20 cellular contexts compared by ENCODE assay signal in the genomic region with DNA sequence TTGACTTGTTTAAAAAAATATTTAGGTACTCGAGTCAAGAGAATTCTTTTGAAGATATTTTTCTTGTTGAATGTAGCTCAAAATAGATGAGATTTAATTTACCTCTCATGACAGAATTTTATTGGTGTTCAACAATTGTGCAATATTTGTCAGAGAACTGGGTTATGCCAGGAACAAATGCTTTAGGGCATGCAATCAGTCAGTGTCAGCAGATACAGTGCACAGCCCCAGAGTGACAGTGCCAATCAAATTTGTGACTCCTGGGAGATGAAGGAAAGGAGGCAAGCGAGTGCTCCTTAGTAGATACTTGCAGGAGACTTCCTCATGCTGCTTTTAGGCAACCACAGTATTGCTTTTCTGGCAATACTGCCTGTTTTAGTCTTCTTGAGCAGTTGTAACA.
"Had no signal": no experiment of that assay in that cellular context is flagged by ENCODE, and none has a peak within 500 bp of the region (broad histone marks: within the 10 kb centered on the region; RNA-seq: fewer than 3 reads in every experiment).

No MANE protein-coding gene starts in this region.

- H3K4me3 ChIP-seq: ascending aorta, gastroesophageal sphincter, heart left ventricle, thyroid gland had no signal

- DNase-seq: activated B cell treated with CpG ODN at 0.5 μM for 24 hours; activated CD4-positive, alpha-beta T cell treated with anti-CD3 and anti-CD28 coated beads for 48 hours; activated CD8-positive, alpha-beta T cell treated with anti-CD3 and anti-CD28 coated beads, Interleukin-2, amount 10 ng/mL, durations not matched to agents 7 days and 5 days; activated naive CD4-positive, alpha-beta T cell treated with anti-CD3 and anti-CD28 coated beads, Interleukin-2, amount 50 U/mL, for 16 hours; activated T-cell treated with anti-CD3 and anti-CD28 coated beads, Interleukin-2, amount 50 U/mL, for 24 hours; cortex of kidney; heart left ventricle; kidney glomerular epithelial cell; natural killer cell; retina; stimulated activated CD4-positive, alpha-beta T cell treated with anti-CD3 and anti-CD28 coated beads, Interleukin-12 subunit alpha, Interleukin-12 subunit beta, amount 100 ng/mL, for 4 hours; stimulated activated CD4-positive, alpha-beta T cell treated with anti-CD3 and anti-CD28 coated beads, Interleukin-1b, Interleukin-23, amount 100 ng/mL, for 48 hours; stimulated activated naive CD4-positive, alpha-beta T cell treated with Interleukin-2 at 50 U/mL for 16 hours; T-helper 1 cell; T-helper 9 cell; thyroid gland had no signal

- H3K27me3 ChIP-seq: ascending aorta, gastroesophageal sphincter, heart left ventricle, neutrophil, thyroid gland had no signal

- H3K4me1 ChIP-seq: ascending aorta, gastroesophageal sphincter, thyroid gland had no signal

- FAIRE-seq: endometrium had no signal

- H3K4me1 Mint-ChIP-seq: natural killer cell had no signal

- H3K27me3 Mint-ChIP-seq: activated B cell treated with CpG ODN at 0.5 μM for 24 hours had no signal

- H3K27ac Mint-ChIP-seq: activated B cell treated with CpG ODN at 0.5 μM for 24 hours; activated CD8-positive, alpha-beta T cell treated with anti-CD3 and anti-CD28 coated beads, Interleukin-2, amount 10 ng/mL, durations not matched to agents 7 days and 5 days; activated T-cell treated with anti-CD3 and anti-CD28 coated beads, Interleukin-2, amount 50 U/mL, for 24 hours; natural killer cell had no signal

- ATAC-seq: activated CD8-positive, alpha-beta T cell treated with anti-CD3 and anti-CD28 coated beads, Interleukin-2, amount 10 ng/mL, durations not matched to agents 7 days and 5 days; gastroesophageal sphincter; heart left ventricle; natural killer cell had no signal

- H3K27ac ChIP-seq: ascending aorta, gastroesophageal sphincter, heart left ventricle, neutrophil, thyroid gland had no signal

- H3K9me3 ChIP-seq: neutrophil, thyroid gland had no signal

- H3K4me3 Mint-ChIP-seq: activated B cell treated with CpG ODN at 0.5 μM for 24 hours; activated CD8-positive, alpha-beta T cell treated with anti-CD3 and anti-CD28 coated beads, Interleukin-2, amount 10 ng/mL, durations not matched to agents 7 days and 5 days; activated T-cell treated with anti-CD3 and anti-CD28 coated beads, Interleukin-2, amount 50 U/mL, for 24 hours; natural killer cell had no signal

- H3K36me3 ChIP-seq: ascending aorta, gastroesophageal sphincter, heart left ventricle, neutrophil, thyroid gland had no signal
